1 cellular context compared by ENCODE assay signal in genomic region chr15:69282128-69282743, GRCh38.
A peak's percentile ranks its signal among the peaks of the same experiment; 100 is the strongest.
TF ChIP-seq lines count a peak whose summit lies in the region.

No MANE protein-coding gene starts in this region.

TF ChIP-seq in K562, 482 proteins besides CTCF, POLR2A, EP300 and RAD21:
- TF ChIP-seq CEBPG (CRISPR knock-in tag; IDR thresholded peaks at IDR 0.05), result no peak
- peak; percentile 54 to 80; a peak in 3 of 4 replicates for TF ChIP-seq CEBPG (tag; conservative IDR thresholded peaks at IDR 0.05 in 1 of 2, IDR thresholded peaks at IDR 0.05 in 1 of 2)
- peak; percentile 74 for TF ChIP-seq ATF3 (IDR thresholded peaks at IDR 0.05)
- TF ChIP-seq ATF3 (CRISPR knock-in tag; conservative IDR thresholded peaks at IDR 0.05), result no peak
- TF ChIP-seq NR3C1 (CRISPR knock-in tag; IDR thresholded peaks at IDR 0.05), result no peak
- no peak for TF ChIP-seq ZNF589 (CRISPR knock-in tag; IDR thresholded peaks at IDR 0.05; ENCODE audit: low read depth)
- no peak for TF ChIP-seq ZNF695 (CRISPR knock-in tag; IDR thresholded peaks at IDR 0.05)
- peak in 1 of 2 experiments; percentile 60; a peak in 1 of 4 replicates for TF ChIP-seq TRIM24 (IDR thresholded peaks at IDR 0.05)
- TF ChIP-seq MYC (IDR thresholded peaks at IDR 0.05; ENCODE audit: low read depth, low read length), result 0 out of 2 replicates have a peak, but pooled peaks have one; percentile 20
- TF ChIP-seq MYC (CRISPR knock-in tag; IDR thresholded peaks at IDR 0.05; ENCODE audit: borderline replicate concordance, low read depth), result no peak
- TF ChIP-seq, protein P1, sequence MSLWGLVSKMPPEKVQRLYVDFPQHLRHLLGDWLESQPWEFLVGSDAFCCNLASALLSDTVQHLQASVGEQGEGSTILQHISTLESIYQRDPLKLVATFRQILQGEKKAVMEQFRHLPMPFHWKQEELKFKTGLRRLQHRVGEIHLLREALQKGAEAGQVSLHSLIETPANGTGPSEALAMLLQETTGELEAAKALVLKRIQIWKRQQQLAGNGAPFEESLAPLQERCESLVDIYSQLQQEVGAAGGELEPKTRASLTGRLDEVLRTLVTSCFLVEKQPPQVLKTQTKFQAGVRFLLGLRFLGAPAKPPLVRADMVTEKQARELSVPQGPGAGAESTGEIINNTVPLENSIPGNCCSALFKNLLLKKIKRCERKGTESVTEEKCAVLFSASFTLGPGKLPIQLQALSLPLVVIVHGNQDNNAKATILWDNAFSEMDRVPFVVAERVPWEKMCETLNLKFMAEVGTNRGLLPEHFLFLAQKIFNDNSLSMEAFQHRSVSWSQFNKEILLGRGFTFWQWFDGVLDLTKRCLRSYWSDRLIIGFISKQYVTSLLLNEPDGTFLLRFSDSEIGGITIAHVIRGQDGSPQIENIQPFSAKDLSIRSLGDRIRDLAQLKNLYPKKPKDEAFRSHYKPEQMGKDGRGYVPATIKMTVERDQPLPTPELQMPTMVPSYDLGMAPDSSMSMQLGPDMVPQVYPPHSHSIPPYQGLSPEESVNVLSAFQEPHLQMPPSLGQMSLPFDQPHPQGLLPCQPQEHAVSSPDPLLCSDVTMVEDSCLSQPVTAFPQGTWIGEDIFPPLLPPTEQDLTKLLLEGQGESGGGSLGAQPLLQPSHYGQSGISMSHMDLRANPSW (CRISPR knock-in tag; IDR thresholded peaks at IDR 0.05), result no peak
